8 cellular contexts compared by ENCODE assay signal in genomic region chr11:33733978-33734377, GRCh38. TPM values are rescaled to one million over a fixed set of nuclear protein-coding genes. Genes with fewer than 3 reads are reported as not detected.
DNase-seq lines count a peak whose midpoint lies in the region; ATAC-seq and TF ChIP-seq lines count a peak whose summit lies in the region.

No MANE protein-coding gene starts in this region.

- in situ Hi-C loops in mammary epithelial cell (cut with MboI; ENCODE audit: low sequenced_read_pairs in 2 of 2) = no loop called here

- intact Hi-C loops in mammary epithelial cell (cut with micrococcal nuclease) = loop anchor here (1.0 kb wide), 1 partner anchor 34 kb away; the partner anchor contains the start of gene C11orf91

- CTCF ChIA-PET in mammary epithelial cell (lab: Charles Lee; ENCODE audit: low non-redundant PET) = no interaction called here

- H3K36me3 ChIP-seq in mammary epithelial cell (ENCODE audit: insufficient read depth, low read length) = peaks cover 17% of the 10 kb centered on the region
- H3K36me3 ChIP-seq in mucosa of rectum (ENCODE audit: control insufficient read depth in 2 of 2, insufficient read depth in 2 of 2, low read length in 2 of 2) = no peaks in the 10 kb centered on the region

- TF ChIP-seq CTCF in AG09309 (IDR thresholded peaks at IDR 0.05; ENCODE audit: control insufficient read depth, insufficient read depth, low read depth, low read length, missing control alignments) (no peak), mammary epithelial cell (conservative IDR thresholded peaks at IDR 0.05 in 1 of 2, IDR thresholded peaks at IDR 0.05 in 1 of 2; ENCODE audit: extremely low read depth in 1 of 2, insufficient read depth in 1 of 2, low read depth in 1 of 2, low read length in 2 of 2) (no peak)

- H2AFZ ChIP-seq in mammary epithelial cell (ENCODE audit: low read depth, low read length) = no peak overlapping the region

- peak overlapping the region; percentile 90 for H3K4me2 ChIP-seq in mammary epithelial cell (ENCODE audit: insufficient read depth, low read depth, low read length)

- H3K9ac ChIP-seq in mammary epithelial cell (ENCODE audit: insufficient read depth, low read length) (peak overlapping the region; percentile 99), mucosa of rectum (ENCODE audit: low read depth in 1 of 2, low read length in 2 of 2) (no peak overlapping the region)

- H3K4me3 ChIP-seq in AG09309 (ENCODE audit: control insufficient read depth, low read depth, low read length) = peak overlapping the region; percentile 78
- H3K4me3 ChIP-seq in mammary epithelial cell (replicated peaks in 1 of 3; ENCODE audit: insufficient read depth in 1 of 3, low read depth in 2 of 3, low read length in 3 of 3) = peak overlapping the region; percentile 51 to 86 (median 64)
- H3K4me3 ChIP-seq in mucosa of rectum (ENCODE audit: low read length in 2 of 2) = peak overlapping the region; percentile 76 to 81

- peaks cover 43% of the 10 kb centered on the region for H3K4me1 ChIP-seq in mammary epithelial cell (ENCODE audit: insufficient read depth, low read length)
- H3K4me1 ChIP-seq in mucosa of rectum (ENCODE audit: control insufficient read depth in 2 of 2, insufficient read depth in 2 of 2, low read length in 2 of 2) = peaks cover 17 to 39% of the 10 kb centered on the region in 2 donors

- no peak for ATAC-seq in HG03196 (IDR thresholded peaks at IDR 0.05; ENCODE audit: unreplicated experiment)

- H3K79me2 ChIP-seq in mammary epithelial cell (ENCODE audit: insufficient read depth, low read length) = peaks cover 75% of the 10 kb centered on the region

- DNase-seq in AG09309 (ENCODE audit: low read depth) (no peak), HT-29 (ENCODE audit: low spot score) (peak; percentile 23), mammary epithelial cell (peak; percentile 32), NAMALWA (ENCODE audit: low spot score) (no peak), GF-D8 (lab: John Stamatoyannopoulos, UW) (no peak), DMS114 treated with DMSO at 0.1 percent for 48 hours (lab: John Stamatoyannopoulos, UW; ENCODE audit: unreplicated experiment) (no peak)

- dilution Hi-C loops in mammary epithelial cell (cut with HindIII; ENCODE audit: low sequenced_read_pairs) = no loop called here

- no peaks in the 10 kb centered on the region for H3K27me3 ChIP-seq in mammary epithelial cell (ENCODE audit: insufficient read depth, low read length)
- H3K27me3 ChIP-seq in mucosa of rectum (ENCODE audit: control insufficient read depth in 2 of 2, insufficient read depth in 2 of 2, low read length in 2 of 2) = no peaks in the 10 kb centered on the region

- H3K9me3 ChIP-seq in mammary epithelial cell (replicated peaks; ENCODE audit: insufficient read depth, low read length) = no peaks in the 10 kb centered on the region
- no peaks in the 10 kb centered on the region for H3K9me3 ChIP-seq in mucosa of rectum (ENCODE audit: control insufficient read depth in 2 of 2, low read length in 2 of 2)

- no TSS peak for BruUV-seq in mammary epithelial cell (replicated peaks; lab: Mats Ljungman, UMichigan)

- H3K27ac ChIP-seq in mammary epithelial cell (ENCODE audit: insufficient read depth, low read depth, low read length) = peak overlapping the region; percentile 97
- H3K27ac ChIP-seq in mucosa of rectum (ENCODE audit: low read depth in 2 of 2, low read length in 2 of 2) = peak overlapping the region; percentile 1 to 85

- H4K20me1 ChIP-seq in mammary epithelial cell (ENCODE audit: insufficient read depth, low read length) = peaks cover 6% of the 10 kb centered on the region

- 14% methylated on average over 6 of the region's 6 CpGs for WGBS in mammary epithelial cell (ENCODE audit: low coverage, missing lambda C conversion rate)

RNA-seq across cellular contexts. Expression of gene CD59, which starts 2.2 kb away (rescaled TPM):
- total RNA-seq in HT-29 (2014; rRNA removed; shearing (Covaris generic)) = 90.3 and 115 TPM in 2 replicates
- total RNA-seq in mammary epithelial cell = 1,000 to 10,000 TPM; 1,038 to 1,326 TPM
- polyA plus RNA-seq in mammary epithelial cell = 1,397 TPM
- polyA minus RNA-seq in mammary epithelial cell = 796 TPM

RNA-seq across cellular contexts. Expression of gene C11orf91, which starts 33.4 kb away (rescaled TPM):
- 0.31 TPM in 1 of 2 replicates, not detected in the other for total RNA-seq in HT-29 (2014; rRNA removed; shearing (Covaris generic))
- total RNA-seq in mammary epithelial cell = 1 to 10 TPM in 1 of 2 donors, not detected in 1; 7.6 TPM
- 0.08 TPM for polyA plus RNA-seq in mammary epithelial cell
- not detected for polyA minus RNA-seq in mammary epithelial cell

RNA-seq across cellular contexts. Expression of gene FBXO3, which starts 40.3 kb away (rescaled TPM):
- total RNA-seq in HT-29 (2014; rRNA removed; shearing (Covaris generic)) = 13.6 and 14.9 TPM in 2 replicates
- total RNA-seq in mammary epithelial cell = 10 to 100 TPM; 27.6 to 44.8 TPM
- polyA plus RNA-seq in mammary epithelial cell = 33.0 TPM
- polyA minus RNA-seq in mammary epithelial cell = 44.2 TPM

Comparison
In these comparisons a context has a peak if more than half of its experiments do, and no peak if none do; other contexts are left out.
1. DNase-seq: peak in HT-29 (single experiment) and mammary epithelial cell (single experiment); none in AG09309 (single experiment), NAMALWA (single experiment), GF-D8 (single experiment) and DMS114 treated with DMSO at 0.1 percent for 48 hours (single experiment).
2. Peak in every context shown above with its lines, with median percentiles within 50 percentile points of each other: H3K4me3 ChIP-seq.